ENCODE assay signal across 9 cellular contexts in the genomic region with DNA sequence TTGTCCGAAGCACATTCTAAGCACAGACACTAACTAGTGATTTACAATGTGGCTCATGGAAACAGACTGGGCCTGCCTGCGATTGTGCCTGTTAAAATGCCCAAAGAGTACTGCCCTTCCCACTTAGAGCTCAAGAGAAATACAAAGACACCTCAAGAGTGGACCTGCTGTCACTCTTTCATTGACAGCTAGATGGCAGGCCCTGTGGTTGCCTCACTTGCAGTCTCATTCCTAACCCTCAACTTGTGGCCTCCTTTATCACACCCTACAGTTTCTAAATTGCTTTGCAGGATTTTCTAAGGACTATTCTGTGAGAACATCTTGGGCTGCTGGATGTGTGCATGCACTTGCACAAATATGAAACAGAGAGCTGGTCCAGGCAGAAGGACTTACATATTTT.
A peak's percentile ranks its signal among the peaks of the same experiment; 100 is the strongest.
DNase-seq lines count a peak whose midpoint lies in the region; ATAC-seq, FAIRE-seq and TF ChIP-seq lines count a peak whose summit lies in the region.
"Had no signal": no experiment of that assay in that cellular context is flagged by ENCODE, and none has a peak within 500 bp of the region (broad histone marks: within the 10 kb centered on the region; RNA-seq: fewer than 3 reads in every experiment).

No MANE protein-coding gene starts in this region.

- FAIRE-seq in RCC 7860 (lab: Jason Lieb, UNC): no peak
- FAIRE-seq: colon had no signal

- DNase-seq in GM20000 (ENCODE audit: low spot score): peak; percentile 6
- DNase-seq in dermis blood vessel endothelial cell: peak; percentile 6
- DNase-seq in RCC 7860 (ENCODE audit: low spot score): no peak
- DNase-seq in foreskin melanocyte: no peak
- DNase-seq in DMS79 (lab: John Stamatoyannopoulos, UW): no peak

- ATAC-seq in HG03565 (IDR thresholded peaks at IDR 0.05; ENCODE audit: unreplicated experiment) (peak; percentile 68), GM19455 (IDR thresholded peaks at IDR 0.05; ENCODE audit: unreplicated experiment) (no peak)

- TF ChIP-seq CTCF in GM12873 (IDR thresholded peaks at IDR 0.05; ENCODE audit: insufficient read depth, low read depth, low read length, missing control alignments) (peak; percentile 56), GM20000 (IDR thresholded peaks at IDR 0.05; ENCODE audit: extremely low read depth, missing control alignments) (no peak)

Comparison
In these comparisons a context has a peak if more than half of its experiments do, and no peak if none do; other contexts are left out.
1. DNase-seq: peak in GM20000 (single experiment) and dermis blood vessel endothelial cell (single experiment); none in RCC 7860 (single experiment), foreskin melanocyte (single experiment) and DMS79 (single experiment).